8 cellular contexts compared by ENCODE assay signal in genomic region chr18:70288171-70288850, GRCh38. TPM values are rescaled to one million over a fixed set of nuclear protein-coding genes. Genes with fewer than 3 reads are reported as not detected.
DNase-seq lines count a peak whose midpoint lies in the region; ATAC-seq, FAIRE-seq and TF ChIP-seq lines count a peak whose summit lies in the region.

No MANE protein-coding gene starts in this region.

- H3K79me2 ChIP-seq in ACC112 (ENCODE audit: control insufficient read depth, insufficient read depth, low read length, unreplicated experiment): peaks cover 43% of the 10 kb centered on the region

- peak; percentile 21 for ATAC-seq in HG02798 (IDR thresholded peaks at IDR 0.05; ENCODE audit: poor library complexity, unreplicated experiment)

- H3K27me3 ChIP-seq in ACC112 (ENCODE audit: insufficient read depth, low read length) (no peaks in the 10 kb centered on the region), SJCRH30 (no peaks in the 10 kb centered on the region), muscle layer of duodenum (ENCODE audit: low read depth, low read length) (no peaks in the 10 kb centered on the region)

- H3K36me3 ChIP-seq in ACC112 (ENCODE audit: insufficient read depth, low read length) (no peaks in the 10 kb centered on the region; the same call in 1 of the 2 replicates), SJCRH30 (no peaks in the 10 kb centered on the region; the same call in 1 of the 2 replicates), muscle layer of duodenum (ENCODE audit: control insufficient read depth in 1 of 2, insufficient read depth in 2 of 2, low read length in 2 of 2) (no peaks in the 10 kb centered on the region)

- H3K27ac ChIP-seq in ACC112 (ENCODE audit: low read depth, low read length) (peak overlapping the region; percentile 22; the same call in 1 of the 2 replicates), SJCRH30 (peak overlapping the region; percentile 19; the same call in 1 of the 2 replicates), epithelial cell of prostate (peak overlapping the region; percentile 82), muscle layer of duodenum (ENCODE audit: low read length) (peak overlapping the region; percentile 56)

- H2AFZ ChIP-seq in ACC112 (ENCODE audit: low read length, unreplicated experiment): peak overlapping the region; percentile 96

- H3K4me1 ChIP-seq in ACC112 (ENCODE audit: control insufficient read depth, insufficient read depth, low read length, unreplicated experiment) (peaks cover 34% of the 10 kb centered on the region), SJCRH30 (no peaks in the 10 kb centered on the region; the same call in 1 of the 2 replicates), muscle layer of duodenum (ENCODE audit: control insufficient read depth in 1 of 2, insufficient read depth in 2 of 2, low read length in 2 of 2) (peaks cover 16 to 22% of the 10 kb centered on the region in 2 donors)

- peak; percentile 21 for FAIRE-seq in GM12892 (lab: Jason Lieb, UNC)

- no peak for TF ChIP-seq POLR2A in GM12892 (IDR thresholded peaks at IDR 0.05; ENCODE audit: low read depth, low read length)

- H3K4me3 ChIP-seq in ACC112 (ENCODE audit: low read depth, low read length) (peak overlapping the region; percentile 94), SJCRH30 (peak overlapping the region; percentile 88), muscle layer of duodenum (ENCODE audit: low read depth in 1 of 2, low read length in 2 of 2) (peak overlapping the region; percentile 71 to 80)

- no peaks in the 10 kb centered on the region for H3K9me3 ChIP-seq in SJCRH30 (replicated peaks)
- H3K9me3 ChIP-seq in muscle layer of duodenum (ENCODE audit: control insufficient read depth in 1 of 2, low read length in 2 of 2): no peaks in the 10 kb centered on the region

- DNase-seq in GM12892 (ENCODE audit: insufficient read length): peak; percentile 42
- peak; percentile 38 to 46 for DNase-seq in SJCRH30
- DNase-seq in epithelial cell of prostate (ENCODE audit: low read depth, low spot score): no peak
- no peak for DNase-seq in KG1 (lab: John Stamatoyannopoulos, UW)
- no peak for DNase-seq in DMS114 treated with DMSO at 0.1 percent for 48 hours (lab: John Stamatoyannopoulos, UW; ENCODE audit: unreplicated experiment)

RNA-seq across cellular contexts. Expression of gene SOCS6, which starts 0.5 kb away (rescaled TPM):
- polyA plus RNA-seq in GM12892 (2012; ENCODE audit: missing spikeins): 3.6 TPM
- total RNA-seq in SJCRH30 (2014; rRNA removed; shearing (Covaris generic)): 9.6 and 11.0 TPM in 2 replicates

Comparison
In these comparisons a context has a peak if more than half of its experiments do, and no peak if none do; other contexts are left out.
1. H3K27ac ChIP-seq: peak in every context shown above with its lines; median percentile 82 in epithelial cell of prostate; 56 in muscle layer of duodenum; 22 in ACC112; 19 in SJCRH30.
2. DNase-seq: peak in GM12892 (single experiment) and SJCRH30 (2 of 2); none in epithelial cell of prostate (single experiment), KG1 (single experiment) and DMS114 treated with DMSO at 0.1 percent for 48 hours (single experiment).
3. Peak in every context shown above with its lines, with median percentiles within 50 percentile points of each other: H3K4me3 ChIP-seq.